Comparison of ENCODE assay signal across 1 cellular context in the genomic region with DNA sequence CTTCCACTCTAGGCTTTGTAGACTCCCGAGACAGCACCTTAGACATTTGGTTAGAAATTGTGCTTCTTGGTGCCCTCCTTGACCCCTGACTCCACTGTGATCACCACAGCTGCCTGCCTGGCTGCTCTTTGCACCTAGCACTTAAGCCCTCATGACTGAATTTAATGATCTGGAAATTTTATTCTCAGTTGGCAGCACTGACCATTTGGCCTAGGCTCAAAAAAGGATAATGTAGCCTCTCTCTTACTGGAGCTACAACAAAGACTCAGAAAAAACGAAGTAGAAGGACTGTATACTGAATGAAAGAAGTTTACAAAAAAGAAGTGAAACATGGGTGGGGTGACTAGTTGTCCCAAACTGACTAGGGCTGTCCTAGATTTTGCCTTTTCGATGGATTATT.
TF ChIP-seq lines count a peak whose summit lies in the region.

No MANE protein-coding gene starts in this region.

TF ChIP-seq in H1, 55 proteins besides CTCF, POLR2A, EP300 and RAD21:
- TF ChIP-seq EZH2 (IDR thresholded peaks at IDR 0.05; ENCODE audit: low read depth, low read length, severe bottlenecking) (no peak), CTBP2 (IDR thresholded peaks at IDR 0.05; ENCODE audit: borderline replicate concordance, insufficient read depth, insufficient read length, low read length) (no peak), SUZ12 (IDR thresholded peaks at IDR 0.05; ENCODE audit: low read length) (no peak), RBBP5 (IDR thresholded peaks at IDR 0.05; ENCODE audit: borderline replicate concordance, low read depth, low read length) (no peak), BACH1 (IDR thresholded peaks at IDR 0.05; ENCODE audit: low read length) (no peak), KDM5A (IDR thresholded peaks at IDR 0.05; ENCODE audit: low read length) (no peak), TAF1 (IDR thresholded peaks at IDR 0.05; ENCODE audit: low read depth, low read length) (no peak), SIRT6 (IDR thresholded peaks at IDR 0.05; ENCODE audit: low read length) (no peak), RFX5 (IDR thresholded peaks at IDR 0.05; ENCODE audit: borderline replicate concordance, low read depth, low read length) (no peak), MAFK (IDR thresholded peaks at IDR 0.05; ENCODE audit: low read depth, low read length) (no peak), ASH2L (IDR thresholded peaks at IDR 0.05; ENCODE audit: low read length) (no peak), RXRA (IDR thresholded peaks at IDR 0.05; ENCODE audit: insufficient read depth, low read depth, low read length) (no peak), CEBPB (IDR thresholded peaks at IDR 0.05; ENCODE audit: low read depth, low read length) (no peak)
- TF ChIP-seq, protein P1, sequence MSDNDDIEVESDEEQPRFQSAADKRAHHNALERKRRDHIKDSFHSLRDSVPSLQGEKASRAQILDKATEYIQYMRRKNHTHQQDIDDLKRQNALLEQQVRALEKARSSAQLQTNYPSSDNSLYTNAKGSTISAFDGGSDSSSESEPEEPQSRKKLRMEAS (IDR thresholded peaks at IDR 0.05), result no peak
